13 cellular contexts compared by ENCODE assay signal in genomic region chr1:183270541-183271141, GRCh38.
DNase-seq lines count a peak whose midpoint lies in the region; TF ChIP-seq lines count a peak whose summit lies in the region.
"Had no signal": no experiment of that assay in that cellular context is flagged by ENCODE, and none has a peak within 500 bp of the region (broad histone marks: within the 10 kb centered on the region; RNA-seq: fewer than 3 reads in every experiment).

No MANE protein-coding gene starts in this region.

- H3K36me3 ChIP-seq in SJSA1, result no peaks in the 10 kb centered on the region
- H3K36me3 ChIP-seq: transverse colon had no signal

- peaks cover 22% of the 10 kb centered on the region for H3K4me1 Mint-ChIP-seq in endothelial cell (ENCODE audit: unreplicated experiment)
- peaks cover 13% of the 10 kb centered on the region for H3K4me1 Mint-ChIP-seq in progenitor cell of endocrine pancreas (ENCODE audit: low read depth)

- H3K27ac ChIP-seq in SJSA1, result peak overlapping the region; percentile 89
- H3K27ac ChIP-seq: transverse colon had no signal

- H3K9me3 ChIP-seq in SJSA1 (replicated peaks), result no peaks in the 10 kb centered on the region
- H3K9me3 ChIP-seq: transverse colon had no signal

- peaks cover 46% of the 10 kb centered on the region for H3K4me1 ChIP-seq in SJSA1 (replicated peaks)
- H3K4me1 ChIP-seq: transverse colon had no signal

- no peaks in the 10 kb centered on the region for H3K36me3 Mint-ChIP-seq in endothelial cell (ENCODE audit: low read depth, unreplicated experiment)
- H3K36me3 Mint-ChIP-seq in progenitor cell of endocrine pancreas (ENCODE audit: insufficient read depth), result no peaks in the 10 kb centered on the region
- H3K36me3 Mint-ChIP-seq: WTC11 had no signal

- TF ChIP-seq CTCF in fibroblast of mammary gland (conservative IDR thresholded peaks at IDR 0.05; ENCODE audit: control insufficient read depth, insufficient read depth, low read depth, low read length) (no peak), endothelial cell (IDR thresholded peaks at IDR 0.05; ENCODE audit: unreplicated experiment) (no peak), progenitor cell of endocrine pancreas (IDR thresholded peaks at IDR 0.05; ENCODE audit: unreplicated experiment) (no peak)

- H3K4me3 ChIP-seq in SJSA1 (no peak overlapping the region), fibroblast of mammary gland (ENCODE audit: control insufficient read depth, low read depth, low read length) (no peak overlapping the region)
- H3K4me3 ChIP-seq: transverse colon had no signal

- no peak overlapping the region for H3K27ac Mint-ChIP-seq in endothelial cell (ENCODE audit: unreplicated experiment)
- H3K27ac Mint-ChIP-seq in progenitor cell of endocrine pancreas, result no peak overlapping the region
- H3K27ac Mint-ChIP-seq: WTC11 had no signal

- H3K4me3 Mint-ChIP-seq in endothelial cell (ENCODE audit: unreplicated experiment) (no peak overlapping the region), progenitor cell of endocrine pancreas (ENCODE audit: low read depth) (no peak overlapping the region)
- H3K4me3 Mint-ChIP-seq: WTC11 had no signal

- in situ Hi-C loops in KBM-7 (cut with MboI; ENCODE audit: low pct_unique_long_range_greater_than_20kb, low sequenced_read_pairs), result no loop called here

- H3K9me3 Mint-ChIP-seq in endothelial cell (ENCODE audit: unreplicated experiment) (no peaks in the 10 kb centered on the region), progenitor cell of endocrine pancreas (ENCODE audit: low read depth) (no peaks in the 10 kb centered on the region)
- H3K9me3 Mint-ChIP-seq: WTC11 had no signal

- H3K27me3 Mint-ChIP-seq in endothelial cell (ENCODE audit: unreplicated experiment) (peaks cover 2% of the 10 kb centered on the region), progenitor cell of endocrine pancreas (no peaks in the 10 kb centered on the region)

- peak; percentile 84 for DNase-seq in GM03348 (ENCODE audit: low spot score)
- peak; percentile 77 to 89 for DNase-seq in SJSA1 (ENCODE audit: low read depth in 1 of 2, low spot score in 2 of 2)
- DNase-seq in fibroblast of mammary gland (ENCODE audit: low read depth), result peak; percentile 92
- peak; percentile 89 for DNase-seq in renal cortical epithelial cell (ENCODE audit: low read depth)
- no peak for DNase-seq in endothelial cell (ENCODE audit: low spot score)
- no peak for DNase-seq in KBM-7
- no peak for DNase-seq in HK-2 (ENCODE audit: unreplicated experiment)
- no peak for DNase-seq in progenitor cell of endocrine pancreas (ENCODE audit: low spot score, unreplicated experiment)
- DNase-seq: activated naive CD4-positive, alpha-beta T cell; Karpas-422; NK-92 treated with Interleukin-12 subunit alpha and Interleukin-12 subunit beta, amount 100 ng/mL, for 24 hours; transverse colon had no signal

- H3K27me3 ChIP-seq in SJSA1 (replicated peaks), result no peaks in the 10 kb centered on the region
- H3K27me3 ChIP-seq: transverse colon had no signal

Comparison
In these comparisons a context has a peak if more than half of its experiments do, and no peak if none do; other contexts are left out.
1. DNase-seq: peak in GM03348 (single experiment), SJSA1 (2 of 2), fibroblast of mammary gland (single experiment) and renal cortical epithelial cell (single experiment); none in endothelial cell (single experiment), KBM-7 (single experiment), HK-2 (single experiment) and progenitor cell of endocrine pancreas (single experiment).